In the genomic region with DNA sequence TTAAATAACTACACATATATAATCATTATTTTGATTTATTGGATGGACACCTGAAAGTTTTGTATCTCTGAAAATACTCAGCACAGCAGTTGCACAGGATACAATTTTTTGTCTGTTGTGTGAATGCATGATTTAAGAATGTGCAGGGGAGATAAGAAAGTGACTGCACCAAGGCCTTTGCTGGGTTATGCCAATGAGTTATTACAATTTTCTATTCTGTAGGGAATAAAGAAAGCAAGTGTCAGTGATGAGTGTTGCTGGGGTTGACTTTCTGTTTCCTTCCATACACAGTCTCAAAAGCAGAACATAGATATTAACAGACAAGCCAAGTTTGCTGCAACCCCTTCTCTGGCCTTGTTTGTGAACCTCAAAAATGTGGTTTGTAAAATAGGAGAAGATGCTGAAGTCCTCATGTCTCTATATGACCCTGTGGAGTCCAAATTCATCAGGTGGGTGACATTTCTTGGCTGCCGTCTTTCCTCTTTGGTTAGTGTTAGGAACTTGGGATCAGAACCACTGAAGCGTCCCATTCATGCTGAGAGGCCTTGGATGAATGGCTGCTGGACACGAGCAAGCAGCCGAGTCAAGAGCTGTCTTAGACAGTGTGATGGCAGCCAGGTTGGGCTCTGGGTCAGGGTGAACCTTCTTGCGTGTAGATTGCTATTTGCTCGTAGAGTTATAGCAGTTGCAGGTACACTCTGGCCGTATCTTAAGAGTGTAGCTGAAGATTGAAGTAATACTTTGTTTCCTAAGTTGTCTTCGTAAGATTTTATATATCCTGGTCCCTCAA, we compare ENCODE assay signal across 34 cellular contexts.
"Had no signal": no experiment of that assay in that cellular context is flagged by ENCODE, and none has a peak within 500 bp of the region (broad histone marks: within the 10 kb centered on the region; RNA-seq: fewer than 3 reads in every experiment).

No MANE protein-coding gene starts in this region.

- H3K27me3 ChIP-seq: SJCRH30 had no signal

- H2AFZ ChIP-seq: PC-9 had no signal

- H3K9me3 ChIP-seq: SJCRH30 had no signal

- H3K9ac ChIP-seq: KMS-11 had no signal

- H3K4me3 ChIP-seq: PC-9, SJCRH30, SK-N-MC had no signal

- H3K4me2 ChIP-seq: KMS-11, PC-9 had no signal

- DNase-seq: Karpas-422, MM.1S, NCI-H1048, NCI-H1092 treated with DMSO at 0.1 percent for 48 hours, NCI-H1105 treated with DMSO at 0.1 percent for 48 hours, NCI-H1417, NCI-H1436, NCI-H146, NCI-H1694, NCI-H187, NCI-H1930, NCI-H2029 treated with DMSO at 0.1 percent for 48 hours, NCI-H2081 treated with DMSO at 0.1 percent for 48 hours, NCI-H2107, NCI-H2171, NCI-H226, NCI-H446 treated with DMSO at 0.1 percent for 48 hours, NCI-H510A, NCI-H524, NCI-H526, NCI-H69, NCI-H748 treated with DMSO at 0.1 percent for 48 hours, NCI-H82, PC-9, SHP77, SIG-M5, SJCRH30, SW 1271 had no signal

- H3K27ac ChIP-seq: KMS-11, PC-9, RWPE1, SJCRH30, SK-N-MC had no signal

- H3K4me1 ChIP-seq: SJCRH30 had no signal

- ATAC-seq: Panc1, Right ventricle myocardium inferior, SK-N-SH treated with all-trans-retinoic acid at 6 μM for 48 hours had no signal
